ENCODE assay signal across 19 cellular contexts in the genomic region with DNA sequence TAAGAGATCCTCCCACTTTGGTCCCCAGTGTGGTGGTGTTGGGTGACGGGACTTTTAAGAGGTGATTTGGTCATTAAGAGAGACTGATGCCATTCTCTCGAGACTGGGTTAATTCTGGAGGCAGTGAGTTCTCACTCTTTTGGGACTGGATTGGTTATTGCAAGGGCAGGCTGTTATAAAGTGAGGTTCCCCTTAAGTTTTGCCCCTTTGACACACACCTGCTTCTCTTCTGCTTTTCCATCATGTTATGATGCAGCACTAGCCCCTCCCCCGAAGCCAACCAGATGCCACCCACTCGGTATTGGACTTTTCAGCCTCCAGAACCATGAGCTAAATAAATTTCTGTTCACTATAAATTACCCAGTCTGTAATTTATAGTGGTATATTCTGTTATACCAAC. TPM values are rescaled to one million over a fixed set of nuclear protein-coding genes. Genes with fewer than 3 reads are reported as not detected.
DNase-seq lines count a peak whose midpoint lies in the region; ATAC-seq and TF ChIP-seq lines count a peak whose summit lies in the region.
"Had no signal": no experiment of that assay in that cellular context is flagged by ENCODE, and none has a peak within 500 bp of the region (broad histone marks: within the 10 kb centered on the region; RNA-seq: fewer than 3 reads in every experiment).

No MANE protein-coding gene starts in this region.

- no peak overlapping the region for H3K4me3 Mint-ChIP-seq in memory B cell
- no peak overlapping the region for H3K4me3 Mint-ChIP-seq in stimulated activated memory B cell treated with anti-CD40 and anti-IgM and Interleukin-4, amounts not matched to agents 10 μg/mL and 1 μg/mL and 100 μg/mL, for 72 hours
- H3K4me3 Mint-ChIP-seq: B cell; CD14-positive monocyte; CD4-positive, alpha-beta memory T cell; CD4-positive, CD25-positive, alpha-beta regulatory T cell had no signal

- peaks cover 3% of the 10 kb centered on the region; the same call in 1 of the 2 replicates for H3K9me3 ChIP-seq in OCI-LY3 (ENCODE audit: insufficient read depth, low read length)

- H3K27me3 Mint-ChIP-seq in memory B cell = peaks cover 14% of the 10 kb centered on the region
- H3K27me3 Mint-ChIP-seq in stimulated activated memory B cell treated with anti-CD40 and anti-IgM and Interleukin-4, amounts not matched to agents 10 μg/mL and 1 μg/mL and 100 μg/mL, for 72 hours = peaks cover 41% of the 10 kb centered on the region

- no peak overlapping the region for H3K4me2 ChIP-seq in OCI-LY3 (ENCODE audit: low read length)
- H3K4me2 ChIP-seq: A549; BLaER1 treated with 17β-estradiol and CSF1 and Interleukin-3, amounts not matched to agents 10 nM and 100 nM had no signal

- peaks cover 17% of the 10 kb centered on the region for H3K4me1 ChIP-seq in OCI-LY3 (ENCODE audit: low read length)
- H3K4me1 ChIP-seq: A549, Caco-2 had no signal

- ATAC-seq in memory B cell (ENCODE audit: low read depth) = peak; percentile 67
- peak; percentile 61 for ATAC-seq in stimulated activated memory B cell treated with anti-CD40 and anti-IgM and Interleukin-4, amounts not matched to agents 10 μg/mL and 1 μg/mL and 100 μg/mL, for 72 hours
- ATAC-seq: A549 had no signal

- H3K4me1 Mint-ChIP-seq in memory B cell = peaks cover 4% of the 10 kb centered on the region
- peaks cover 30% of the 10 kb centered on the region for H3K4me1 Mint-ChIP-seq in stimulated activated memory B cell treated with anti-CD40 and anti-IgM and Interleukin-4, amounts not matched to agents 10 μg/mL and 1 μg/mL and 100 μg/mL, for 72 hours
- H3K4me1 Mint-ChIP-seq: B cell had no signal

- H3K27ac Mint-ChIP-seq in memory B cell = no peak overlapping the region
- H3K27ac Mint-ChIP-seq in stimulated activated memory B cell treated with anti-CD40 and anti-IgM and Interleukin-4, amounts not matched to agents 10 μg/mL and 1 μg/mL and 100 μg/mL, for 72 hours = no peak overlapping the region
- H3K27ac Mint-ChIP-seq: B cell; CD14-positive monocyte; CD4-positive, CD25-positive, alpha-beta regulatory T cell had no signal

- no peaks in the 10 kb centered on the region for H3K36me3 Mint-ChIP-seq in memory B cell
- H3K36me3 Mint-ChIP-seq in stimulated activated memory B cell treated with anti-CD40 and anti-IgM and Interleukin-4, amounts not matched to agents 10 μg/mL and 1 μg/mL and 100 μg/mL, for 72 hours = peaks cover 5% of the 10 kb centered on the region
- H3K36me3 Mint-ChIP-seq: CD14-positive monocyte; CD4-positive, alpha-beta memory T cell had no signal

- H3K27ac ChIP-seq in OCI-LY3 (ENCODE audit: low read length) (no peak overlapping the region), substantia nigra (ENCODE audit: low read depth, low read length, poor library complexity, severe bottlenecking) (no peak overlapping the region)
- H3K27ac ChIP-seq: A549; BLaER1 treated with 17β-estradiol and CSF1 and Interleukin-3, amounts not matched to agents 10 nM and 100 nM had no signal

- peak overlapping the region; percentile 5; the same call in 1 of the 2 replicates for H2AFZ ChIP-seq in OCI-LY3 (ENCODE audit: low read depth, low read length)

- no peaks in the 10 kb centered on the region for H3K9me3 Mint-ChIP-seq in memory B cell
- H3K9me3 Mint-ChIP-seq in stimulated activated memory B cell treated with anti-CD40 and anti-IgM and Interleukin-4, amounts not matched to agents 10 μg/mL and 1 μg/mL and 100 μg/mL, for 72 hours = peaks cover 3% of the 10 kb centered on the region
- H3K9me3 Mint-ChIP-seq: CD4-positive, alpha-beta memory T cell had no signal

- TF ChIP-seq CTCF in OCI-LY3 (IDR thresholded peaks at IDR 0.05; ENCODE audit: low read depth, low read length) = no peak

- no peak overlapping the region for H3K4me3 ChIP-seq in OCI-LY3 (ENCODE audit: low read length)
- H3K4me3 ChIP-seq: A549; BLaER1 treated with 17β-estradiol and CSF1 and Interleukin-3, amounts not matched to agents 10 nM and 100 nM had no signal

- no peaks in the 10 kb centered on the region for H3K36me3 ChIP-seq in OCI-LY3 (replicated peaks; ENCODE audit: low read depth, low read length)
- H3K36me3 ChIP-seq: BLaER1 treated with 17β-estradiol and CSF1 and Interleukin-3, amounts not matched to agents 10 nM and 100 nM had no signal

- H3K27me3 ChIP-seq in OCI-LY3 (ENCODE audit: low read depth, low read length) = peaks cover 13% of the 10 kb centered on the region; the same call in 1 of the 2 replicates
- H3K27me3 ChIP-seq: BLaER1 treated with 17β-estradiol and CSF1 and Interleukin-3, amounts not matched to agents 10 nM and 100 nM had no signal

- H3K9ac ChIP-seq in OCI-LY3 (ENCODE audit: low read length) = no peak overlapping the region
- H3K9ac ChIP-seq: BLaER1 treated with 17β-estradiol and CSF1 and Interleukin-3, amounts not matched to agents 10 nM and 100 nM had no signal

- no peak for DNase-seq in memory B cell (ENCODE audit: low spot score in 2 of 2)
- DNase-seq in substantia nigra (lab: John Stamatoyannopoulos, UW) = no peak
- no peak for DNase-seq in A172 (ENCODE audit: low spot score)
- DNase-seq in NCI-H1417 treated with DMSO at 0.1 percent for 48 hours (lab: John Stamatoyannopoulos, UW) = no peak
- no peak for DNase-seq in effector CD4-positive, alpha-beta T cell
- DNase-seq: 8988T; AML-193; Caco-2; Calu3; CD4-positive, alpha-beta memory T cell; CD4-positive, CD25-positive, alpha-beta regulatory T cell; DMS79 treated with DMSO at 0.1 percent for 48 hours; GF-D8 had no signal

- no peaks in the 10 kb centered on the region for H4K20me1 ChIP-seq in OCI-LY3 (ENCODE audit: insufficient read depth, low read length)
- H4K20me1 ChIP-seq: BLaER1 treated with 17β-estradiol and CSF1 and Interleukin-3, amounts not matched to agents 10 nM and 100 nM had no signal

- no peaks in the 10 kb centered on the region for H3K79me2 ChIP-seq in OCI-LY3 (ENCODE audit: low read length)

RNA-seq across cellular contexts. Expression of a gene that starts 16.3 kb away (rescaled TPM):
- total RNA-seq in A172 (2014; rRNA removed; shearing (Covaris generic)) = 20.2 and 26.9 TPM in 2 replicates

RNA-seq across cellular contexts. Expression of a gene that starts 19.8 kb away (rescaled TPM):
- 1.1 and 1.5 TPM in 2 replicates for total RNA-seq in A172 (2014; rRNA removed; shearing (Covaris generic))

RNA-seq across cellular contexts. Expression of a gene that starts 46.5 kb away (rescaled TPM):
- total RNA-seq in A172 (2014; rRNA removed; shearing (Covaris generic)) = 8.5 and 10.8 TPM in 2 replicates

RNA-seq across cellular contexts. Expression of a gene that starts 57.1 kb away (rescaled TPM):
- total RNA-seq in A172 (2014; rRNA removed; shearing (Covaris generic)) = 1.3 and 2.8 TPM in 2 replicates

RNA-seq across cellular contexts. Expression of a gene that starts 57.7 kb away (rescaled TPM):
- not detected in 2 replicates for total RNA-seq in A172 (2014; rRNA removed; shearing (Covaris generic))
- total RNA-seq: B cell; CD4-positive, CD25-positive, alpha-beta regulatory T cell had no signal
